Comparison of ENCODE assay signal across 12 cellular contexts in the genomic region with DNA sequence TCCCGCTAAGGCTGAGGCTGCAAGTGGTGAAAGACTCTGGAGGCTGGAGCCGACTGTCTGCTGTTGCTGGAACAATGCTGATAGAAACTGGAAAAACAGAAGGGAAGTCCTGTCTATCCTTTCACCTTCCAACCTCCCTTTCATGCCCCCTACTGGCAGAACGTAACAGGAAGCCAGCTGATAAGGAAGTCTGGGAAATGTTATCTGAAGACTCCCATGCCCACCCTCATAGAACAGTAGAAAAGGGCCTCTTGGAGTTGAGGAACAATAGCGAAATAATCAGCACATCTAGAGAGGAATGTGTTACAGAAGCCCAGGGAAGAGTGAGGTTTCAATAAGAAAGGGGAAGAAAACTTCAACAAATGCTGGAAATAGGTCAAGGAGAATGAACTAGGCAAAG.
A peak's percentile ranks its signal among the peaks of the same experiment; 100 is the strongest.
DNase-seq lines count a peak whose midpoint lies in the region; ATAC-seq, FAIRE-seq and TF ChIP-seq lines count a peak whose summit lies in the region.
"Had no signal": no experiment of that assay in that cellular context is flagged by ENCODE, and none has a peak within 500 bp of the region (broad histone marks: within the 10 kb centered on the region; RNA-seq: fewer than 3 reads in every experiment).

No MANE protein-coding gene starts in this region.

- H3K36me3 ChIP-seq in HUES48 (ENCODE audit: control insufficient read depth, insufficient read depth, low read length) (no peaks in the 10 kb centered on the region), GM12878 (ENCODE audit: control insufficient read depth in 2 of 2, insufficient read depth in 2 of 2, low read length in 1 of 2) (no peaks in the 10 kb centered on the region)
- H3K36me3 ChIP-seq: vagina had no signal

- WGBS in GM12878 (ENCODE audit: insufficient coverage, insufficient replicate concordance, low lambda C conversion rate, missing lambda C conversion rate), result 25% methylated on average over 4 of the region's 4 CpGs

- H3K27ac ChIP-seq in HUES48 (ENCODE audit: low read depth, low read length), result peak overlapping the region; percentile 42
- no peak overlapping the region for H3K27ac ChIP-seq in GM12878 (ENCODE audit: control insufficient read depth, insufficient read depth)
- H3K27ac ChIP-seq: vagina had no signal

- H3K9me3 ChIP-seq in HUES48 (ENCODE audit: control insufficient read depth, insufficient read depth, low read length) (no peaks in the 10 kb centered on the region), GM12878 (replicated peaks; ENCODE audit: control insufficient read depth, insufficient read depth, low read length) (no peaks in the 10 kb centered on the region)
- H3K9me3 ChIP-seq: vagina had no signal

- no peak overlapping the region; the same call in 1 of the 2 replicates for H2AFZ ChIP-seq in GM12878 (ENCODE audit: control insufficient read depth, low read depth, low read length)

- no TSS peak for BruUV-seq in GM12878 (replicated peaks; lab: Mats Ljungman, UMichigan)

- CTCF ChIA-PET in GM12878 (lab: Yijun Ruan, JAX), result no interaction called here

- in situ Hi-C loops in GM12878 (cut with MboI), result no loop called here

- RAD21 ChIA-PET in GM12878 (lab: Charles Lee; ENCODE audit: unreplicated experiment), result no interaction called here

- TF ChIP-seq POLR2A in GM12878 (IDR thresholded peaks at IDR 0.05; ENCODE audit: low read depth, low read length), result no peak

- SMC1A ChIA-PET in GM12878 (lab: Charles Lee; ENCODE audit: uncharacterized antibody, unreplicated experiment), result interaction anchor here (1.6 kb wide), 1 partner anchor 8 kb away, joined by 3 read pairs; no protein-coding TSS in a partner anchor

- no peaks in the 10 kb centered on the region for H3K36me3 Mint-ChIP-seq in effector memory CD8-positive, alpha-beta T cell (ENCODE audit: insufficient read depth)

- POLR2A ChIA-PET in GM12878 (lab: Charles Lee), result no interaction called here

- H3K9me3 Mint-ChIP-seq in effector memory CD8-positive, alpha-beta T cell, result peaks cover 0 to 6% of the 10 kb centered on the region in 2 donors

- H3K4me2 ChIP-seq in GM12878 (ENCODE audit: control insufficient read depth, insufficient read depth), result no peak overlapping the region

- intact Hi-C loops in GM12878 (cut with micrococcal nuclease; ENCODE audit: unreplicated experiment) (no loop called here), sciatic nerve (cut with DNase I) (no loop called here)

- no peak for FAIRE-seq in GM12878 (lab: Jason Lieb, UNC)
- FAIRE-seq: colon had no signal

- 0 out of 2 replicates have a peak, but pooled peaks have one; percentile 11 for TF ChIP-seq RAD21 in GM12878 (IDR thresholded peaks at IDR 0.05; ENCODE audit: insufficient read depth, low read depth, low read length)

- ATAC-seq in GM12878 (peak; percentile 31; the same call in 1 of the 3 replicates), sciatic nerve (no peak)
- no peak for ATAC-seq in effector memory CD8-positive, alpha-beta T cell (replicated peaks)
- ATAC-seq: activated CD8-positive, alpha-beta T cell treated with anti-CD3 and anti-CD28 coated beads, Interleukin-2, amount 10 ng/mL, durations not matched to agents 7 days and 5 days had no signal

- no peaks in the 10 kb centered on the region for H3K27me3 Mint-ChIP-seq in effector memory CD8-positive, alpha-beta T cell

- no peak for TF ChIP-seq EP300 in GM12878 (IDR thresholded peaks at IDR 0.05; ENCODE audit: borderline replicate concordance in 1 of 2, control insufficient read depth in 1 of 2, low read depth in 2 of 2, low read length in 2 of 2)

- no peak overlapping the region for H3K4me3 Mint-ChIP-seq in effector memory CD8-positive, alpha-beta T cell
- H3K4me3 Mint-ChIP-seq: activated CD8-positive, alpha-beta T cell treated with anti-CD3 and anti-CD28 coated beads, Interleukin-2, amount 10 ng/mL, durations not matched to agents 7 days and 5 days had no signal

- TF ChIP-seq CTCF in GM12878 (IDR thresholded peaks at IDR 0.05 in 2 of 3, conservative IDR thresholded peaks at IDR 0.05 in 1 of 3; ENCODE audit: control insufficient read depth in 2 of 3, extremely low read depth in 1 of 3, insufficient read depth in 1 of 3, low read depth in 3 of 3, low read length in 3 of 3), result peak; percentile 24 to 30 (median 28); a peak in 5 of 6 replicates

- H3K4me3 ChIP-seq in HUES48 (ENCODE audit: low read depth, low read length) (no peak overlapping the region), GM12878 (no peak overlapping the region)
- H3K4me3 ChIP-seq: vagina had no signal

- no peaks in the 10 kb centered on the region for H4K20me1 ChIP-seq in GM12878 (ENCODE audit: control insufficient read depth, insufficient read depth)

- H3K27me3 ChIP-seq in HUES48 (ENCODE audit: control insufficient read depth, insufficient read depth, low read length) (no peaks in the 10 kb centered on the region), GM12878 (replicated peaks in 1 of 2; ENCODE audit: control insufficient read depth in 2 of 2, insufficient read depth in 2 of 2, low read length in 1 of 2) (no peaks in the 10 kb centered on the region)
- H3K27me3 ChIP-seq: vagina had no signal

- no peaks in the 10 kb centered on the region for H3K79me2 ChIP-seq in GM12878 (ENCODE audit: control insufficient read depth, insufficient read depth, low read length)

- no peaks in the 10 kb centered on the region for H3K4me1 Mint-ChIP-seq in effector memory CD8-positive, alpha-beta T cell (ENCODE audit: low read depth in 2 of 2)

- H3K27ac Mint-ChIP-seq in effector memory CD8-positive, alpha-beta T cell, result no peak overlapping the region
- H3K27ac Mint-ChIP-seq: activated CD8-positive, alpha-beta T cell treated with anti-CD3 and anti-CD28 coated beads, Interleukin-2, amount 10 ng/mL, durations not matched to agents 7 days and 5 days had no signal

- no peaks in the 10 kb centered on the region for H3K4me1 ChIP-seq in HUES48 (ENCODE audit: control insufficient read depth, insufficient read depth, low read length)
- no peaks in the 10 kb centered on the region for H3K4me1 ChIP-seq in GM12878 (ENCODE audit: control insufficient read depth, insufficient read depth, low read length)
- H3K4me1 ChIP-seq: vagina had no signal

- H3K9ac ChIP-seq in HUES48 (ENCODE audit: low read depth, low read length), result no peak overlapping the region
- no peak overlapping the region for H3K9ac ChIP-seq in GM12878 (ENCODE audit: control insufficient read depth, insufficient read depth, low read length)

- DNase-seq in EL (peak; percentile 15), GM12878 (ENCODE audit: low read depth, low spot score) (no peak), myocyte (ENCODE audit: low read depth) (peak; percentile 10), retina (no peak), NCI-H2029 (lab: John Stamatoyannopoulos, UW) (no peak), sciatic nerve (ENCODE audit: low spot score) (no peak)
- DNase-seq in effector memory CD8-positive, alpha-beta T cell, result no peak
- DNase-seq: activated CD8-positive, alpha-beta T cell treated with anti-CD3 and anti-CD28 coated beads, Interleukin-2, amount 10 ng/mL, durations not matched to agents 7 days and 5 days; stimulated activated CD4-positive, alpha-beta T cell treated with anti-CD3 and anti-CD28 coated beads, Interleukin-2, amount 100 ng/mL, for 24 hours had no signal

TF ChIP-seq in GM12878, 131 proteins besides CTCF, POLR2A, EP300 and RAD21:
- TF ChIP-seq BCL11A (IDR thresholded peaks at IDR 0.05; ENCODE audit: low read depth, low read length), result no peak
- no peak for TF ChIP-seq CBFB (IDR thresholded peaks at IDR 0.05; ENCODE audit: low read depth)
- TF ChIP-seq ESRRA (IDR thresholded peaks at IDR 0.05; ENCODE audit: low read length), result no peak
- TF ChIP-seq, protein P1, sequence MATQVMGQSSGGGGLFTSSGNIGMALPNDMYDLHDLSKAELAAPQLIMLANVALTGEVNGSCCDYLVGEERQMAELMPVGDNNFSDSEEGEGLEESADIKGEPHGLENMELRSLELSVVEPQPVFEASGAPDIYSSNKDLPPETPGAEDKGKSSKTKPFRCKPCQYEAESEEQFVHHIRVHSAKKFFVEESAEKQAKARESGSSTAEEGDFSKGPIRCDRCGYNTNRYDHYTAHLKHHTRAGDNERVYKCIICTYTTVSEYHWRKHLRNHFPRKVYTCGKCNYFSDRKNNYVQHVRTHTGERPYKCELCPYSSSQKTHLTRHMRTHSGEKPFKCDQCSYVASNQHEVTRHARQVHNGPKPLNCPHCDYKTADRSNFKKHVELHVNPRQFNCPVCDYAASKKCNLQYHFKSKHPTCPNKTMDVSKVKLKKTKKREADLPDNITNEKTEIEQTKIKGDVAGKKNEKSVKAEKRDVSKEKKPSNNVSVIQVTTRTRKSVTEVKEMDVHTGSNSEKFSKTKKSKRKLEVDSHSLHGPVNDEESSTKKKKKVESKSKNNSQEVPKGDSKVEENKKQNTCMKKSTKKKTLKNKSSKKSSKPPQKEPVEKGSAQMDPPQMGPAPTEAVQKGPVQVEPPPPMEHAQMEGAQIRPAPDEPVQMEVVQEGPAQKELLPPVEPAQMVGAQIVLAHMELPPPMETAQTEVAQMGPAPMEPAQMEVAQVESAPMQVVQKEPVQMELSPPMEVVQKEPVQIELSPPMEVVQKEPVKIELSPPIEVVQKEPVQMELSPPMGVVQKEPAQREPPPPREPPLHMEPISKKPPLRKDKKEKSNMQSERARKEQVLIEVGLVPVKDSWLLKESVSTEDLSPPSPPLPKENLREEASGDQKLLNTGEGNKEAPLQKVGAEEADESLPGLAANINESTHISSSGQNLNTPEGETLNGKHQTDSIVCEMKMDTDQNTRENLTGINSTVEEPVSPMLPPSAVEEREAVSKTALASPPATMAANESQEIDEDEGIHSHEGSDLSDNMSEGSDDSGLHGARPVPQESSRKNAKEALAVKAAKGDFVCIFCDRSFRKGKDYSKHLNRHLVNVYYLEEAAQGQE (IDR thresholded peaks at IDR 0.05; ENCODE audit: low read depth, low read length), result no peak
- TF ChIP-seq KLF5 (IDR thresholded peaks at IDR 0.05; ENCODE audit: partially characterized antibody), result no peak
- TF ChIP-seq, protein P2, sequence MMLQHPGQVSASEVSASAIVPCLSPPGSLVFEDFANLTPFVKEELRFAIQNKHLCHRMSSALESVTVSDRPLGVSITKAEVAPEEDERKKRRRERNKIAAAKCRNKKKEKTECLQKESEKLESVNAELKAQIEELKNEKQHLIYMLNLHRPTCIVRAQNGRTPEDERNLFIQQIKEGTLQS (IDR thresholded peaks at IDR 0.05; ENCODE audit: borderline replicate concordance, extremely low read depth, low read depth, low read length), result no peak

Comparison
In these comparisons a context has a peak if more than half of its experiments do, and no peak if none do; other contexts are left out.
1. DNase-seq: peak in EL (single experiment) and myocyte (single experiment); none in GM12878 (single experiment), retina (single experiment), NCI-H2029 (single experiment), effector memory CD8-positive, alpha-beta T cell (0 of 3) and sciatic nerve (single experiment).